ENCODE assay signal across 10 cellular contexts in the genomic region with DNA sequence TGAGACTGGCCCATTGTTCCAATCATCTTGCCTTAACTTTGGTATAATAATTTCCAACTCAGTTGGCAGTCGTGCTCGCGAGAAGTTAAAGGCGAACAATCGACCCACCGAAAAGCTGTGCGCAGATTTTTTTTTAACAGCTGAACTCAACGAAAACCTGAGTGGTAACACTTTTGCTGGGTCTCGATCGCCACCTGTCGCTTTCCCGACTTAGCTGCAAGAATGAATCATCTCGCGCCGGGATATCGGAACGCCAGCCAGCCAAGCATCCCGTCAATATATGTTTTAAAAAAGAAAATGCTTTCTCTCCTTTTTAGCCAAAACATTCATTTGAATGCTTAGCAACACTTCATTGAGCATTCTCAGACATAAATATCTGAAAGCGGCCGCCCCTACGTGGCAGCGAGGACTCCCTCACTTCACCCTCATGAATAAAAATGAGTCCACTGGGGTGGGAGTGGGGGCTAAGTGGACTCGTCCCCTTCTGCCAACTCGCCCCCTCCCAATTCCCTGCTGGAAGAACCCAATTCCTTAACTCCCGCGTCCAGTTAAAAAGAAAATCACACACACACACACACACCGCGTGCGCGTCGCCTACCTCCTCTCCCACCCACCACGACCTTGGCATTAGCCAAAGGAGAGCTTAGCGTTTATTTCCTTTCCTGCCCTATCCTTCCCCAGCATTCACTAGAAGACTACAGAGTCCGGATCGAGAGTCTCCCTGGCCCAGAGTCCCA. TPM values are rescaled to one million over a fixed set of nuclear protein-coding genes. Genes with fewer than 3 reads are reported as not detected.
A peak's percentile ranks its signal among the peaks of the same experiment; 100 is the strongest.
DNase-seq lines count a peak whose midpoint lies in the region; ATAC-seq, FAIRE-seq and TF ChIP-seq lines count a peak whose summit lies in the region.
"Had no signal": no experiment of that assay in that cellular context is flagged by ENCODE, and none has a peak within 500 bp of the region (broad histone marks: within the 10 kb centered on the region; RNA-seq: fewer than 3 reads in every experiment).

No MANE protein-coding gene starts in this region.

- H3K4me2 ChIP-seq in H1 (ENCODE audit: insufficient read depth in 1 of 2, low read depth in 2 of 2, low read length in 2 of 2) (peak overlapping the region; percentile 97 to 99), HepG2 (ENCODE audit: low read depth, low read length) (no peak overlapping the region)

- POLR2A ChIA-PET in H1 (lab: Charles Lee; ENCODE audit: partially characterized antibody) = interaction anchor here (0.8 to 0.9 kb wide), 2 partner anchors 31 to 324 kb away, joined by 3 read pairs; no protein-coding TSS in a partner anchor
- POLR2A ChIA-PET in HepG2 (lab: Yijun Ruan, JAX) = no interaction called here

- H3K27me3 Mint-ChIP-seq in T-helper 17 cell = peaks cover 94% of the 10 kb centered on the region

- H3K27ac ChIP-seq in H1 (ENCODE audit: low read depth, low read length) = no peak overlapping the region
- no peak overlapping the region for H3K27ac ChIP-seq in HepG2 (ENCODE audit: extremely low read length, insufficient read depth, low read length)

- FAIRE-seq in H1 (lab: Jason Lieb, UNC) (peak; percentile 96), HepG2 (lab: Jason Lieb, UNC) (peak; percentile 56)
- FAIRE-seq: colon had no signal

- no peak overlapping the region for H4K5ac ChIP-seq in H1 (ENCODE audit: insufficient read length, low read depth, low read length)

- no peak overlapping the region for H3K14ac ChIP-seq in H1 (ENCODE audit: insufficient read length)

- 4% methylated on average over 35 of the region's 35 CpGs; no CpG with 5 or more reads in 1 of the 2 experiments for WGBS in H1 (ENCODE audit: extremely low coverage in 1 of 2, insufficient coverage in 1 of 2, insufficient read length in 1 of 2, insufficient replicate concordance in 2 of 2, low coverage in 1 of 2, low lambda C conversion rate in 2 of 2, missing lambda C conversion rate in 1 of 2), 2 experiments
- WGBS in HepG2 (ENCODE audit: low lambda C conversion rate) = 24% methylated on average over 35 of the region's 35 CpGs

- H2AK5ac ChIP-seq in H1 (ENCODE audit: low read depth, low read length) = no peak overlapping the region

- BruUV-seq in HepG2 (replicated peaks; lab: Mats Ljungman, UMichigan) = no TSS peak

- H3K4me3 ChIP-seq in NB4 (ENCODE audit: low read depth, low read length) = no peak overlapping the region
- peak overlapping the region; percentile 55 to 77 (median 66) for H3K4me3 ChIP-seq in H1 (ENCODE audit: extremely low read depth in 1 of 4, insufficient read depth in 2 of 4, low read depth in 3 of 4, low read length in 4 of 4)
- H3K4me3 ChIP-seq in HepG2 (replicated peaks in 1 of 3; ENCODE audit: insufficient read depth in 1 of 3, low read depth in 2 of 3, low read length in 3 of 3) = no peak overlapping the region

- H3K9ac ChIP-seq in H1 (replicated peaks in 1 of 4; ENCODE audit: extremely low read depth in 1 of 4, low read depth in 3 of 4, low read length in 3 of 4) (no peak overlapping the region; a peak in 1 of 7 replicates), HepG2 (ENCODE audit: insufficient read depth, low read depth, low read length) (no peak overlapping the region)

- H3K27ac Mint-ChIP-seq in T-helper 17 cell = no peak overlapping the region

- H3K4ac ChIP-seq in H1 (replicated peaks; ENCODE audit: insufficient read length, low read depth, low read length) = no peak overlapping the region

- no peaks in the 10 kb centered on the region for H3K36me3 ChIP-seq in H1 (ENCODE audit: control insufficient read depth in 2 of 4, insufficient read depth in 4 of 4, low read length in 3 of 4)
- H3K36me3 ChIP-seq in HepG2 (replicated peaks in 1 of 2; ENCODE audit: control insufficient read depth in 1 of 2, insufficient read depth in 2 of 2, low read length in 2 of 2) = no peaks in the 10 kb centered on the region

- no peak overlapping the region for H2BK12ac ChIP-seq in H1 (ENCODE audit: low read depth, low read length)

- no peak overlapping the region for H2BK120ac ChIP-seq in H1 (replicated peaks; ENCODE audit: low read depth, low read length)

- TF ChIP-seq RAD21 in H1 (IDR thresholded peaks at IDR 0.05 in 1 of 2, conservative IDR thresholded peaks at IDR 0.05 in 1 of 2; ENCODE audit: low read depth in 2 of 2, low read length in 2 of 2) = peak; percentile 90 to 92
- TF ChIP-seq RAD21 in HepG2 (CRISPR knock-in tag; IDR thresholded peaks at IDR 0.05) = peak; percentile 69

- peaks cover 40 to 80% (median 72%) of the 10 kb centered on the region in 4 experiments for H3K27me3 ChIP-seq in H1 (replicated peaks in 1 of 4; ENCODE audit: control insufficient read depth in 3 of 4, extremely low read depth in 1 of 4, insufficient read depth in 3 of 4, low read length in 3 of 4)
- H3K27me3 ChIP-seq in HepG2 (ENCODE audit: control insufficient read depth in 1 of 2, insufficient read depth in 2 of 2, low read length in 2 of 2) = peaks cover 6 to 64% of the 10 kb centered on the region in 2 experiments; a peak in 4 of 5 replicates

- CTCF ChIA-PET in H1 (lab: Charles Lee; ENCODE audit: partially characterized antibody) (interaction anchor here (0.5 to 11.0 kb wide), 40 partner anchors 10 to 1465 kb away, joined by 3 to 104 read pairs (median 4); no protein-coding TSS in a partner anchor), HepG2 (lab: Yijun Ruan, JAX; ENCODE audit: low intra/inter-chr PET ratio, low total read pairs) (interaction anchor here (1.0 to 1.9 kb wide), 3 partner anchors 305 to 860 kb away, joined by 4 to 5 read pairs (median 4); no protein-coding TSS in a partner anchor)

- no peak overlapping the region for H2BK20ac ChIP-seq in H1 (ENCODE audit: low read length)

- peak overlapping the region; percentile 91 for H3K4me3 Mint-ChIP-seq in T-helper 17 cell

- H3K36me3 Mint-ChIP-seq in T-helper 17 cell (ENCODE audit: low read depth) = peaks cover 10% of the 10 kb centered on the region

- no peak overlapping the region for H4K8ac ChIP-seq in H1 (ENCODE audit: extremely low read depth, insufficient read depth, low read length)

- H3K4me1 ChIP-seq in H1 (replicated peaks in 1 of 4; ENCODE audit: control insufficient read depth in 3 of 4, insufficient read depth in 4 of 4, low read length in 3 of 4) = peaks cover 0 to 29% (median 9%) of the 10 kb centered on the region in 4 experiments; a peak in 4 of 7 replicates
- H3K4me1 ChIP-seq in HepG2 (ENCODE audit: insufficient read depth, low read length) = no peaks in the 10 kb centered on the region

- DNase-seq in NOMO-1 (lab: John Stamatoyannopoulos, UW; ENCODE audit: unreplicated experiment in 2 of 2) = peak; percentile 13 to 32
- no peak for DNase-seq in NOMO-1 treated with dmso at 0.1 percent for 144 hours (lab: John Stamatoyannopoulos, UW; ENCODE audit: unreplicated experiment)
- peak; percentile 63 for DNase-seq in NB4 (ENCODE audit: low read depth)
- DNase-seq in T-helper 17 cell = no peak
- peak in 1 of 2 experiments; percentile 75 for DNase-seq in H1 (ENCODE audit: low read depth in 1 of 2, low spot score in 2 of 2)
- DNase-seq in HepG2 (ENCODE audit: low spot score) = peak; percentile 40
- peak; percentile 56 for DNase-seq in stimulated activated CD8-positive, alpha-beta memory T cell treated with anti-CD3 and anti-CD28 coated beads, Interleukin-4, amount 100 ng/mL, for 48 hours
- DNase-seq: DND-41 had no signal

- peak; percentile 56 for TF ChIP-seq CTCF in NB4 (IDR thresholded peaks at IDR 0.05; ENCODE audit: low read depth, low read length)
- peak; percentile 71 to 73 (median 72) for TF ChIP-seq CTCF in H1 (IDR thresholded peaks at IDR 0.05; ENCODE audit: control extremely low read depth in 1 of 3, insufficient read depth in 1 of 3, low read depth in 1 of 3, low read length in 3 of 3)
- TF ChIP-seq CTCF in HepG2 (CRISPR knock-in tag; IDR thresholded peaks at IDR 0.05) = peak; percentile 72

- no peak overlapping the region for H2BK15ac ChIP-seq in H1 (ENCODE audit: low read length)

- intact Hi-C loops in HepG2 (cut with micrococcal nuclease; ENCODE audit: unreplicated experiment) = loop anchor here (1.0 to 10.0 kb wide), 5 partner anchors 139 to 1350 kb away; no protein-coding TSS in a partner anchor

- H2BK5ac ChIP-seq in H1 (ENCODE audit: low read depth, low read length) = no peak overlapping the region

- H3K9me3 ChIP-seq in T-helper 17 cell (ENCODE audit: control insufficient read depth, low read length, poor library complexity, severe bottlenecking) = no peaks in the 10 kb centered on the region
- H3K9me3 ChIP-seq in H1 (ENCODE audit: insufficient read depth in 2 of 2, low read depth in 1 of 2, low read length in 1 of 2) = no peaks in the 10 kb centered on the region
- H3K9me3 ChIP-seq in HepG2 (ENCODE audit: low read length) = no peaks in the 10 kb centered on the region

- no peaks in the 10 kb centered on the region for H3K79me1 ChIP-seq in H1 (ENCODE audit: low read depth, low read length)

- H2AFZ ChIP-seq in H1 (ENCODE audit: low read length) (0 out of 2 replicates have a peak overlapping the region, but pooled peaks have one; percentile 94), HepG2 (ENCODE audit: low read length) (no peak overlapping the region)

- peaks cover 0 to 2% of the 10 kb centered on the region in 2 experiments for H4K20me1 ChIP-seq in H1 (replicated peaks in 1 of 2; ENCODE audit: control insufficient read depth in 1 of 2, insufficient read depth in 2 of 2, low read length in 2 of 2)
- no peaks in the 10 kb centered on the region for H4K20me1 ChIP-seq in HepG2 (ENCODE audit: insufficient read depth, low read length)

- no peak for TF ChIP-seq EP300 in H1 (IDR thresholded peaks at IDR 0.05; ENCODE audit: borderline replicate concordance in 1 of 2, low read depth in 2 of 2, low read length in 2 of 2)
- no peak for TF ChIP-seq EP300 in HepG2 (IDR thresholded peaks at IDR 0.05; ENCODE audit: low read depth in 2 of 2, low read length in 2 of 2)
- TF ChIP-seq EP300 in HepG2 (CRISPR knock-in tag; IDR thresholded peaks at IDR 0.05; ENCODE audit: borderline replicate concordance) = no peak

- H4K91ac ChIP-seq in H1 (replicated peaks; ENCODE audit: insufficient read length, low read length) = no peak overlapping the region

- no peak overlapping the region for H3K56ac ChIP-seq in H1 (replicated peaks; ENCODE audit: insufficient read length, low read depth, low read length)

- peaks cover 45% of the 10 kb centered on the region for H3K23me2 ChIP-seq in H1 (ENCODE audit: low read depth, low read length)

- no peak overlapping the region for H3K18ac ChIP-seq in H1 (ENCODE audit: extremely low read depth, low read length)

- TF ChIP-seq POLR2A in NB4 (IDR thresholded peaks at IDR 0.05; ENCODE audit: extremely low read depth, insufficient read length) (no peak), H1 (IDR thresholded peaks at IDR 0.05; ENCODE audit: control extremely low read depth in 1 of 2, low read depth in 2 of 2, low read length in 2 of 2) (no peak), HepG2 (IDR thresholded peaks at IDR 0.05; ENCODE audit: insufficient read depth in 1 of 2, low read depth in 2 of 2, low read length in 2 of 2) (no peak)

- peaks cover 48% of the 10 kb centered on the region for H3K4me1 Mint-ChIP-seq in T-helper 17 cell

- ATAC-seq in T-helper 17 cell (no peak), HepG2 (peak; percentile 24; the same call in 2 of the 3 replicates), GM21390 (IDR thresholded peaks at IDR 0.05; ENCODE audit: unreplicated experiment) (no peak)

- in situ Hi-C loops in HepG2 (cut with HindIII; ENCODE audit: extremely low pct_ligation_motif_present, low pct_unique_long_range_greater_than_20kb) = loop anchor here (10.0 to 25.0 kb wide), 6 partner anchors 450 to 1467 kb away; no protein-coding TSS in a partner anchor

- H3K79me2 ChIP-seq in H1 (ENCODE audit: control insufficient read depth in 1 of 2, insufficient read depth in 2 of 2, low read length in 2 of 2) (no peaks in the 10 kb centered on the region), HepG2 (ENCODE audit: insufficient read depth, low read length) (no peaks in the 10 kb centered on the region)

- H3K23ac ChIP-seq in H1 (ENCODE audit: insufficient read length) = no peak overlapping the region

RNA-seq across cellular contexts. Expression of a gene that starts 1.5 kb away (rescaled TPM):
- total RNA-seq in T-helper 17 cell = under 1 TPM in 1 of 2 donors, not detected in 1; 0.08 TPM
- total RNA-seq in H1 (2021; fragmentation: NEBNext Ultra II Directional; extraction: Animal tissue kit (Norgen Biotek cat#: 25700)) = 4.7 TPM in 2 replicates
- polyA plus RNA-seq in H1 (2011; rRNA removed) = 1.4 TPM in 2 replicates
- polyA plus RNA-seq in H1 (2011; cell fraction: cytosol; rRNA removed) = 1.9 TPM
- 5.7 TPM for polyA plus RNA-seq in H1 (2011; cell fraction: nucleus; rRNA removed)
- polyA plus RNA-seq in H1 (2012, experiment 1 of 2) = 1.9 to 3.1 TPM (median 2.6 TPM) in 4 replicates
- 0.46 TPM for polyA plus RNA-seq in H1 (2012, experiment 2 of 2)
- polyA plus RNA-seq in H1 (2013, experiment 1 of 2) = 4.2 TPM
- 4.3 TPM for polyA plus RNA-seq in H1 (2013, experiment 2 of 2)
- 12.9 and 13.0 TPM in 2 replicates for polyA minus RNA-seq in H1 (2011; rRNA and poly(A)+ RNA removed)
- 4.8 TPM for polyA minus RNA-seq in H1 (2011; cell fraction: cytosol; rRNA and poly(A)+ RNA removed)
- polyA minus RNA-seq in H1 (2011; cell fraction: nucleus; rRNA and poly(A)+ RNA removed) = 10.4 TPM
- total RNA-seq in HepG2 (2016; rRNA removed; fragmentation: Illumina TruSeq; extraction: Trizol) = 0.02 TPM in 1 of 2 replicates, not detected in the other
- total RNA-seq in HepG2 (2016; cell fraction: cytosol; rRNA removed; fragmentation: Illumina TruSeq; extraction: Trizol; ENCODE audit: low read depth) = not detected in 2 replicates
- total RNA-seq in HepG2 (2016; cell fraction: insoluble cytoplasmic fraction; rRNA removed; fragmentation: Illumina TruSeq; extraction: Trizol) = not detected in 2 replicates
- not detected in 2 replicates for total RNA-seq in HepG2 (2016; cell fraction: membrane; rRNA removed; fragmentation: Illumina TruSeq; extraction: Trizol)
- total RNA-seq in HepG2 (2016; cell fraction: nucleus; rRNA removed; fragmentation: Illumina TruSeq; extraction: Trizol) = 0.06 TPM in 1 of 2 replicates, not detected in the other
- polyA plus RNA-seq in HepG2 (2011; rRNA removed) = 0.20 TPM in 1 of 2 replicates, not detected in the other
- 0.01 TPM in 1 of 2 replicates, not detected in the other for polyA plus RNA-seq in HepG2 (2011; cell fraction: cytosol; rRNA removed)
- polyA plus RNA-seq in HepG2 (2011; cell fraction: nucleus; rRNA removed) = 0.07 TPM in 1 of 2 replicates, not detected in the other
- 0.01 TPM in 1 of 2 replicates, not detected in the other for polyA plus RNA-seq in HepG2 (2012)
- polyA plus RNA-seq in HepG2 (2016; cell fraction: cytosol; fragmentation: Illumina TruSeq; extraction: Trizol; ENCODE audit: low read depth) = not detected in 2 replicates
- polyA plus RNA-seq in HepG2 (2016; cell fraction: insoluble cytoplasmic fraction; fragmentation: Illumina TruSeq; extraction: Trizol; ENCODE audit: low read depth) = not detected in 2 replicates
- not detected in 2 replicates for polyA plus RNA-seq in HepG2 (2016; cell fraction: membrane; fragmentation: Illumina TruSeq; extraction: Trizol; ENCODE audit: low read depth)
- polyA plus RNA-seq in HepG2 (2016; cell fraction: nucleus; fragmentation: Illumina TruSeq; extraction: Trizol; ENCODE audit: insufficient read depth, low read depth) = 0.12 TPM in 1 of 2 replicates, not detected in the other
- polyA minus RNA-seq in HepG2 (2011; rRNA and poly(A)+ RNA removed; ENCODE audit: low replicate concordance) = 328 TPM in 1 of 2 replicates, not detected in the other
- polyA minus RNA-seq in HepG2 (2011; cell fraction: cytosol; rRNA and poly(A)+ RNA removed) = 0.79 and 2.3 TPM in 2 replicates
- 0.12 and 0.77 TPM in 2 replicates for polyA minus RNA-seq in HepG2 (2011; cell fraction: nucleus; rRNA and poly(A)+ RNA removed)

RNA-seq across cellular contexts. Expression of a gene that starts 39.2 kb away (rescaled TPM):
- total RNA-seq in T-helper 17 cell (100 to 1,000 TPM; 189 to 214 TPM), HepG2 (2016; rRNA removed; fragmentation: Illumina TruSeq; extraction: Trizol) (481 and 556 TPM in 2 replicates)
- total RNA-seq in H1 (2021; fragmentation: NEBNext Ultra II Directional; extraction: Animal tissue kit (Norgen Biotek cat#: 25700)) = 456 and 468 TPM in 2 replicates
- polyA plus RNA-seq in H1 (2011; rRNA removed) (198 and 262 TPM in 2 replicates), HepG2 (2011; rRNA removed) (311 and 407 TPM in 2 replicates)
- polyA plus RNA-seq in H1 (2011; cell fraction: cytosol; rRNA removed) = 257 TPM
- 167 TPM for polyA plus RNA-seq in H1 (2011; cell fraction: nucleus; rRNA removed)
- 351 to 525 TPM (median 436 TPM) in 4 replicates for polyA plus RNA-seq in H1 (2012, experiment 1 of 2)
- 2,411 TPM for polyA plus RNA-seq in H1 (2012, experiment 2 of 2)
- 1,987 TPM for polyA plus RNA-seq in H1 (2013, experiment 1 of 2)
- polyA plus RNA-seq in H1 (2013, experiment 2 of 2) = 1,925 TPM
- polyA minus RNA-seq in H1 (2011; rRNA and poly(A)+ RNA removed) = 31.6 and 33.7 TPM in 2 replicates
- 32.1 TPM for polyA minus RNA-seq in H1 (2011; cell fraction: cytosol; rRNA and poly(A)+ RNA removed)
- 48.3 TPM for polyA minus RNA-seq in H1 (2011; cell fraction: nucleus; rRNA and poly(A)+ RNA removed)
- total RNA-seq in HepG2 (2016; cell fraction: cytosol; rRNA removed; fragmentation: Illumina TruSeq; extraction: Trizol; ENCODE audit: low read depth) = 280 and 328 TPM in 2 replicates
- 517 and 605 TPM in 2 replicates for total RNA-seq in HepG2 (2016; cell fraction: insoluble cytoplasmic fraction; rRNA removed; fragmentation: Illumina TruSeq; extraction: Trizol)
- 294 and 325 TPM in 2 replicates for total RNA-seq in HepG2 (2016; cell fraction: membrane; rRNA removed; fragmentation: Illumina TruSeq; extraction: Trizol)
- total RNA-seq in HepG2 (2016; cell fraction: nucleus; rRNA removed; fragmentation: Illumina TruSeq; extraction: Trizol) = 231 and 261 TPM in 2 replicates
- polyA plus RNA-seq in HepG2 (2011; cell fraction: cytosol; rRNA removed) = 137 and 186 TPM in 2 replicates
- polyA plus RNA-seq in HepG2 (2011; cell fraction: nucleus; rRNA removed) = 59.1 and 61.9 TPM in 2 replicates
- polyA plus RNA-seq in HepG2 (2012) = 241 and 395 TPM in 2 replicates
- 218 and 256 TPM in 2 replicates for polyA plus RNA-seq in HepG2 (2016; cell fraction: cytosol; fragmentation: Illumina TruSeq; extraction: Trizol; ENCODE audit: low read depth)
- 311 and 334 TPM in 2 replicates for polyA plus RNA-seq in HepG2 (2016; cell fraction: insoluble cytoplasmic fraction; fragmentation: Illumina TruSeq; extraction: Trizol; ENCODE audit: low read depth)
- 165 and 228 TPM in 2 replicates for polyA plus RNA-seq in HepG2 (2016; cell fraction: membrane; fragmentation: Illumina TruSeq; extraction: Trizol; ENCODE audit: low read depth)
- 278 and 326 TPM in 2 replicates for polyA plus RNA-seq in HepG2 (2016; cell fraction: nucleus; fragmentation: Illumina TruSeq; extraction: Trizol; ENCODE audit: insufficient read depth, low read depth)
- 63.3 and 108 TPM in 2 replicates for polyA minus RNA-seq in HepG2 (2011; rRNA and poly(A)+ RNA removed; ENCODE audit: low replicate concordance)
- 36.2 and 38.6 TPM in 2 replicates for polyA minus RNA-seq in HepG2 (2011; cell fraction: cytosol; rRNA and poly(A)+ RNA removed)
- polyA minus RNA-seq in HepG2 (2011; cell fraction: nucleus; rRNA and poly(A)+ RNA removed) = 17.8 and 18.6 TPM in 2 replicates

Comparison
In these comparisons a context has a peak if more than half of its experiments do, and no peak if none do; other contexts are left out.
1. DNase-seq: peak in NOMO-1 (2 of 2), NB4 (single experiment), HepG2 (single experiment) and stimulated activated CD8-positive, alpha-beta memory T cell treated with anti-CD3 and anti-CD28 coated beads, Interleukin-4, amount 100 ng/mL, for 48 hours (single experiment); none in NOMO-1 treated with dmso at 0.1 percent for 144 hours (single experiment) and T-helper 17 cell (0 of 3).
2. H3K4me3 ChIP-seq: peak in H1 (4 of 4); none in NB4 (single experiment) and HepG2 (0 of 3).
3. Peak in every context shown above with its lines, with median percentiles within 50 percentile points of each other: CTCF ChIP-seq.